10 cellular contexts compared by ENCODE assay signal in genomic region chr14:100440758-100441203, GRCh38.
DNase-seq lines count a peak whose midpoint lies in the region; ATAC-seq and TF ChIP-seq lines count a peak whose summit lies in the region.
"Had no signal": no experiment of that assay in that cellular context is flagged by ENCODE, and none has a peak within 500 bp of the region (broad histone marks: within the 10 kb centered on the region; RNA-seq: fewer than 3 reads in every experiment).

No MANE protein-coding gene starts in this region.

- 47 to 72% (median 67%) methylated on average over 6 of the region's 6 CpGs for WGBS in adrenal gland, 4 donors
- WGBS in spleen, 5 donors = 73 to 84% (median 79%) methylated on average over 6 of the region's 6 CpGs

- CTCF ChIA-PET in Calu3 (lab: Charles Lee) = interaction anchor here (1.0 to 2.7 kb wide), 5 partner anchors 15 to 204 kb away, joined by 4 to 64 read pairs (median 12); no protein-coding TSS in a partner anchor

- no TSS peak for BruUV-seq in Calu3 (replicated peaks; lab: Mats Ljungman, UMichigan)

- H3K9me3 Mint-ChIP-seq in Calu3 (ENCODE audit: low read depth, unreplicated experiment) = no peaks in the 10 kb centered on the region
- H3K9me3 Mint-ChIP-seq: CD8-positive, alpha-beta memory T cell had no signal

- intact Hi-C loops in adrenal gland (cut with DNase I) = no loop called here
- intact Hi-C loops in left cardiac atrium (cut with DNase I) = loop anchor here (5.0 to 10.0 kb wide), 2 partner anchors 204 to 207 kb away; no protein-coding TSS in a partner anchor
- intact Hi-C loops in spleen (cut with DNase I; ENCODE audit: low total_unique reads) = no loop called here
- intact Hi-C loops in Calu3 (cut with micrococcal nuclease; ENCODE audit: unreplicated experiment) = loop anchor here (1.0 to 5.0 kb wide), 2 partner anchors 37 to 205 kb away; no protein-coding TSS in a partner anchor

- H3K27me3 ChIP-seq in adrenal gland (no peaks in the 10 kb centered on the region), spleen (replicated peaks in 1 of 7) (no peaks in the 10 kb centered on the region)

- H3K36me3 ChIP-seq in adrenal gland (replicated peaks in 1 of 2) = no peaks in the 10 kb centered on the region
- H3K36me3 ChIP-seq in spleen = no peaks in the 10 kb centered on the region

- peaks cover 36% of the 10 kb centered on the region for H3K4me1 Mint-ChIP-seq in Calu3 (ENCODE audit: low read depth, unreplicated experiment)

- H3K27ac ChIP-seq in adrenal gland (peak overlapping the region in 3 of 5 donors; percentile 67 to 82 (median 80)), spleen (peak overlapping the region in 6 of 8 donors; percentile 7 to 71 (median 28))

- H3K4me3 Mint-ChIP-seq in Calu3 (ENCODE audit: low read depth, unreplicated experiment) = no peak overlapping the region

- TF ChIP-seq POLR2A in adrenal gland (IDR thresholded peaks at IDR 0.05) (no peak), spleen (IDR thresholded peaks at IDR 0.05) (no peak)

- peak; percentile 50 for DNase-seq in M059J (ENCODE audit: low read depth)
- peak in 3 of 7 donors; percentile 53 to 86 (median 54) for DNase-seq in adrenal gland
- no peak for DNase-seq in left cardiac atrium
- no peak for DNase-seq in spleen
- no peak for DNase-seq in NCI-H1417 treated with DMSO at 0.1 percent for 48 hours (lab: John Stamatoyannopoulos, UW)
- DNase-seq in Calu3 = no peak
- DNase-seq in NCI-H2029 treated with DMSO at 0.1 percent for 48 hours (lab: John Stamatoyannopoulos, UW) = no peak
- DNase-seq: activated T-cell treated with anti-CD3 and anti-CD28 coated beads for 4 hours had no signal

- peaks cover 6 to 57% of the 10 kb centered on the region in 2 donors for H3K4me1 ChIP-seq in adrenal gland (replicated peaks in 1 of 2)
- peaks cover 0 to 34% (median 20%) of the 10 kb centered on the region in 6 donors for H3K4me1 ChIP-seq in spleen

- no peak for TF ChIP-seq CTCF in adrenal gland (IDR thresholded peaks at IDR 0.05)
- no peak for TF ChIP-seq CTCF in spleen (IDR thresholded peaks at IDR 0.05 in 8 of 11, conservative IDR thresholded peaks at IDR 0.05 in 3 of 11)
- no peak for TF ChIP-seq CTCF in Calu3 (IDR thresholded peaks at IDR 0.05; ENCODE audit: unreplicated experiment)

- H3K9me3 ChIP-seq in adrenal gland (replicated peaks in 1 of 3) (no peaks in the 10 kb centered on the region), spleen (no peaks in the 10 kb centered on the region)

- H3K4me3 ChIP-seq in adrenal gland (no peak overlapping the region), spleen (no peak overlapping the region)

- H3K27ac Mint-ChIP-seq in Calu3 (ENCODE audit: unreplicated experiment) = no peak overlapping the region
- H3K27ac Mint-ChIP-seq: CD8-positive, alpha-beta memory T cell had no signal

- H3K27me3 Mint-ChIP-seq in Calu3 (ENCODE audit: unreplicated experiment) = no peaks in the 10 kb centered on the region

- no peaks in the 10 kb centered on the region for H3K36me3 Mint-ChIP-seq in Calu3 (ENCODE audit: insufficient read depth, unreplicated experiment)

- ATAC-seq in left cardiac atrium = peak; percentile 31 to 37
- no peak for ATAC-seq in GM18861 (IDR thresholded peaks at IDR 0.05; ENCODE audit: unreplicated experiment)

Comparison
In these comparisons a context has a peak if more than half of its experiments do, and no peak if none do; other contexts are left out.
1. intact Hi-C loops: an anchor here in left cardiac atrium (5.0 to 10.0 kb wide) and Calu3 (1.0 to 5.0 kb wide); none called in adrenal gland and spleen.